Comparison of ENCODE assay signal across 1 cellular context in genomic region chr1:67691712-67692111, GRCh38.
TF ChIP-seq lines count a peak whose summit lies in the region.

No MANE protein-coding gene starts in this region.

TF ChIP-seq in HEK293, 187 proteins besides CTCF, POLR2A, EP300 and RAD21 (continued from another document):
- 0 out of 2 replicates have a peak, but pooled peaks have one; percentile 20 for TF ChIP-seq INSM2 (tag by site-specific recombination; IDR thresholded peaks at IDR 0.05)
- TF ChIP-seq ZBTB17 (tag by site-specific recombination; IDR thresholded peaks at IDR 0.05): peak; percentile 29; the same call in 1 of the 2 replicates
- TF ChIP-seq, protein P1, sequence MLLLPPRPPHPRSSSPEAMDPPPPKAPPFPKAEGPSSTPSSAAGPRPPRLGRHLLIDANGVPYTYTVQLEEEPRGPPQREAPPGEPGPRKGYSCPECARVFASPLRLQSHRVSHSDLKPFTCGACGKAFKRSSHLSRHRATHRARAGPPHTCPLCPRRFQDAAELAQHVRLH (tag by site-specific recombination; IDR thresholded peaks at IDR 0.05): no peak
- no peak for TF ChIP-seq ZNF473 (tag by site-specific recombination; IDR thresholded peaks at IDR 0.05)
- no peak for TF ChIP-seq GLI4 (tag by site-specific recombination; IDR thresholded peaks at IDR 0.05)
- no peak for TF ChIP-seq ZNF777 (tag by site-specific recombination; IDR thresholded peaks at IDR 0.05; ENCODE audit: borderline replicate concordance)
- TF ChIP-seq ZXDB (tag by site-specific recombination; IDR thresholded peaks at IDR 0.05): no peak
- no peak for TF ChIP-seq KLF16 (tag by site-specific recombination; IDR thresholded peaks at IDR 0.05)
- TF ChIP-seq HOXC10 (CRISPR knock-in tag; IDR thresholded peaks at IDR 0.05): no peak
- no peak for TF ChIP-seq ZNF501 (tag by site-specific recombination; IDR thresholded peaks at IDR 0.05)
- no peak for TF ChIP-seq ZBTB10 (tag by site-specific recombination; IDR thresholded peaks at IDR 0.05)
- TF ChIP-seq ZBTB49 (tag by site-specific recombination; IDR thresholded peaks at IDR 0.05; ENCODE audit: low read depth): no peak
- TF ChIP-seq ZNF677 (tag by site-specific recombination; IDR thresholded peaks at IDR 0.05): no peak
- no peak for TF ChIP-seq ZNF544 (tag by site-specific recombination; IDR thresholded peaks at IDR 0.05)
- no peak for TF ChIP-seq YY1 (tag by site-specific recombination; IDR thresholded peaks at IDR 0.05)
